In the genomic region with DNA sequence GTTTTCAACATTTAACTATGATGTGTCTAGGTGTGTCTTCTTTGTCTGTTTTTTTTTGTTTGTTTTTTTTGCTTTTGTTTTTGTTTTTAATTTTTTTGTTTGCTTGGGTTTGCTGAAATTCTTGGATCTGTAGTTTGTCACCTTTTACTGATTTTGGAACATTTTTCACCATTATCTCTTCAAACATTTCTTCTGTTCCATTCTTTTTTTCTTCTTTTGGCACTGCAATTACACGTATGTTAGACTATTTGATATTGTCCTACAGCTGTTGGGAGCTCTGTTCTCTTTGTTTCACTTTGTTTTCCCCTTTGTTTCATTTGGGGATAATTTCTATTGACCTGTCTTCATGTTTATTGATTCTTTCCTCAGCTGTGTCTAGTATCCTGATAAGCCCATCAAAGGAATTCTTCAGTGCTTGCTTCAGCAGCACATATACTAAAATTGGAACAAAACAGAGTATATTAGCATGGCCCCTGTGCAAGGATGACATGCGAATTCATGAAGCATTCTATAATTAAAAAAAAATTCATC, we compare ENCODE assay signal across 33 cellular contexts.
DNase-seq lines count a peak whose midpoint lies in the region; ATAC-seq, FAIRE-seq and TF ChIP-seq lines count a peak whose summit lies in the region.
"Had no signal": no experiment of that assay in that cellular context is flagged by ENCODE, and none has a peak within 500 bp of the region (broad histone marks: within the 10 kb centered on the region; RNA-seq: fewer than 3 reads in every experiment).

No MANE protein-coding gene starts in this region.

- in situ Hi-C loops in HepG2 (cut with HindIII; ENCODE audit: extremely low pct_ligation_motif_present, low pct_unique_long_range_greater_than_20kb) = no loop called here

- H3K27ac ChIP-seq in HepG2 (ENCODE audit: extremely low read length, insufficient read depth, low read length) (no peak overlapping the region), right lobe of liver (no peak overlapping the region), HEK293 (ENCODE audit: extremely low read depth, low read depth, low read length) (no peak overlapping the region), endothelial cell of umbilical vein (ENCODE audit: insufficient read depth, low read depth, low read length) (no peak overlapping the region)
- H3K27ac ChIP-seq: 22Rv1; A549; BLaER1; BLaER1 treated with 17β-estradiol and CSF1 and Interleukin-3, amounts not matched to agents 10 nM and 100 nM; C4-2B had no signal

- no peak for TF ChIP-seq EP300 in HepG2 (IDR thresholded peaks at IDR 0.05; ENCODE audit: low read depth in 2 of 2, low read length in 2 of 2)
- no peak for TF ChIP-seq EP300 in HepG2 (CRISPR knock-in tag; IDR thresholded peaks at IDR 0.05; ENCODE audit: borderline replicate concordance)

- H3K9ac ChIP-seq in HepG2 (ENCODE audit: insufficient read depth, low read depth, low read length) (no peak overlapping the region), endothelial cell of umbilical vein (replicated peaks; ENCODE audit: extremely low read depth, insufficient read depth, low read length) (no peak overlapping the region)
- H3K9ac ChIP-seq: BLaER1; BLaER1 treated with 17β-estradiol and CSF1 and Interleukin-3, amounts not matched to agents 10 nM and 100 nM had no signal

- FAIRE-seq in HepG2 (lab: Jason Lieb, UNC) (no peak), endothelial cell of umbilical vein (lab: Jason Lieb, UNC) (peak; percentile 42)
- FAIRE-seq: A204.1, A549, D721Med had no signal

- BruUV-seq in HepG2 (replicated peaks; lab: Mats Ljungman, UMichigan) (no TSS peak), endothelial cell of umbilical vein (replicated peaks; lab: Mats Ljungman, UMichigan) (no TSS peak)

- H2AFZ ChIP-seq in HepG2 (ENCODE audit: low read length) (no peak overlapping the region), endothelial cell of umbilical vein (ENCODE audit: low read depth, low read length) (no peak overlapping the region)

- no peaks in the 10 kb centered on the region for H4K20me1 ChIP-seq in HepG2 (ENCODE audit: insufficient read depth, low read length)
- no peaks in the 10 kb centered on the region for H4K20me1 ChIP-seq in endothelial cell of umbilical vein (replicated peaks; ENCODE audit: control insufficient read depth, extremely low read depth, insufficient read depth, low read length)
- H4K20me1 ChIP-seq: BLaER1; BLaER1 treated with 17β-estradiol and CSF1 and Interleukin-3, amounts not matched to agents 10 nM and 100 nM had no signal

- DNase-seq in HepG2 (ENCODE audit: low spot score) (no peak), right lobe of liver (no peak), endothelial cell of umbilical vein (ENCODE audit: low read depth, low spot score) (no peak), NCI-H1417 treated with DMSO at 0.1 percent for 48 hours (lab: John Stamatoyannopoulos, UW) (no peak)
- DNase-seq: 8988T; ACHN; AML-193; BE2C; C1 segment of cervical spinal cord; Caco-2; Calu3; CD4-positive, alpha-beta memory T cell; CD4-positive, alpha-beta T cell; CD4-positive, CD25-positive, alpha-beta regulatory T cell; CD8-positive, alpha-beta memory T cell; CD8-positive, alpha-beta T cell; COR-L47; DMS 273 treated with DMSO at 0.1 percent for 48 hours; DMS153; DMS53; DMS79; DMS79 treated with DMSO at 0.1 percent for 48 hours; DND-41; EL had no signal

- dilution Hi-C loops in endothelial cell of umbilical vein (cut with MboI; ENCODE audit: extremely low pct_ligation_motif_present, low sequenced_read_pairs) = no loop called here

- WGBS in HepG2 (ENCODE audit: low lambda C conversion rate) = 98% methylated on average over 2 of the region's 2 CpGs
- 97% methylated on average over 2 of the region's 2 CpGs for WGBS in right lobe of liver (ENCODE audit: insufficient coverage, low coverage, low lambda C conversion rate, missing lambda C conversion rate)

- intact Hi-C loops in HepG2 (cut with micrococcal nuclease; ENCODE audit: unreplicated experiment) = no loop called here
- intact Hi-C loops in right lobe of liver (cut with DNase I) = no loop called here
- intact Hi-C loops in endothelial cell of umbilical vein (cut with micrococcal nuclease) = no loop called here

- TF ChIP-seq POLR2A in HepG2 (IDR thresholded peaks at IDR 0.05; ENCODE audit: insufficient read depth in 1 of 2, low read depth in 2 of 2, low read length in 2 of 2) = no peak
- TF ChIP-seq POLR2A in right lobe of liver (IDR thresholded peaks at IDR 0.05) = no peak
- TF ChIP-seq POLR2A in endothelial cell of umbilical vein (IDR thresholded peaks at IDR 0.05; ENCODE audit: low read depth, low read length) = no peak

- H3K36me3 ChIP-seq in HepG2 (replicated peaks in 1 of 2; ENCODE audit: control insufficient read depth in 1 of 2, insufficient read depth in 2 of 2, low read length in 2 of 2) = no peaks in the 10 kb centered on the region; a peak in 3 of 5 replicates
- no peaks in the 10 kb centered on the region for H3K36me3 ChIP-seq in right lobe of liver
- H3K36me3 ChIP-seq in HEK293 (ENCODE audit: control insufficient read depth in 2 of 2, insufficient read depth in 1 of 2, low read length in 2 of 2) = peaks cover 4 to 57% of the 10 kb centered on the region in 2 experiments; a peak in 2 of 3 replicates
- no peaks in the 10 kb centered on the region for H3K36me3 ChIP-seq in endothelial cell of umbilical vein (ENCODE audit: control insufficient read depth in 2 of 2, extremely low read depth in 1 of 2, insufficient read depth in 2 of 2, low read length in 2 of 2)
- H3K36me3 ChIP-seq: BE2C; BLaER1; BLaER1 treated with 17β-estradiol and CSF1 and Interleukin-3, amounts not matched to agents 10 nM and 100 nM had no signal

- H3K4me3 ChIP-seq in HepG2 (replicated peaks in 1 of 3; ENCODE audit: insufficient read depth in 1 of 3, low read depth in 2 of 3, low read length in 3 of 3) (no peak overlapping the region), right lobe of liver (no peak overlapping the region), HEK293 (ENCODE audit: low read depth, low read length) (no peak overlapping the region), endothelial cell of umbilical vein (replicated peaks in 1 of 3; ENCODE audit: insufficient read depth in 1 of 3, low read depth in 1 of 3, low read length in 3 of 3) (no peak overlapping the region)
- H3K4me3 ChIP-seq: A549; BLaER1; BLaER1 treated with 17β-estradiol and CSF1 and Interleukin-3, amounts not matched to agents 10 nM and 100 nM had no signal

- H3K4me1 ChIP-seq in HepG2 (ENCODE audit: insufficient read depth, low read length) (peaks cover 16% of the 10 kb centered on the region; the same call in 1 of the 2 replicates), right lobe of liver (peaks cover 0 to 16% (median 7%) of the 10 kb centered on the region in 4 donors), HEK293 (ENCODE audit: control insufficient read depth, insufficient read depth, low read length) (no peaks in the 10 kb centered on the region; the same call in 1 of the 2 replicates), endothelial cell of umbilical vein (ENCODE audit: control insufficient read depth, extremely low read depth, insufficient read depth, low read length) (no peaks in the 10 kb centered on the region)
- H3K4me1 ChIP-seq: A549, BLaER1, Caco-2 had no signal

- no peak for TF ChIP-seq RAD21 in HepG2 (CRISPR knock-in tag; IDR thresholded peaks at IDR 0.05)

- H3K9me3 ChIP-seq in HepG2 (ENCODE audit: low read length) = no peaks in the 10 kb centered on the region; the same call in 1 of the 2 replicates
- H3K9me3 ChIP-seq in right lobe of liver = no peaks in the 10 kb centered on the region
- no peaks in the 10 kb centered on the region for H3K9me3 ChIP-seq in HEK293 (ENCODE audit: control insufficient read depth, insufficient read depth, low read depth, low read length)
- H3K9me3 ChIP-seq in endothelial cell of umbilical vein (replicated peaks; ENCODE audit: control insufficient read depth, insufficient read depth, low read length) = no peaks in the 10 kb centered on the region
- H3K9me3 ChIP-seq: A549, BE2C, Caco-2 had no signal

- no peak overlapping the region for H3K4me2 ChIP-seq in HepG2 (ENCODE audit: low read depth, low read length)
- no peak overlapping the region for H3K4me2 ChIP-seq in endothelial cell of umbilical vein (ENCODE audit: insufficient read depth, low read length)
- H3K4me2 ChIP-seq: A549; BLaER1; BLaER1 treated with 17β-estradiol and CSF1 and Interleukin-3, amounts not matched to agents 10 nM and 100 nM had no signal

- POLR2A ChIA-PET in HepG2 (lab: Yijun Ruan, JAX) (no interaction called here), HEK293 (lab: Yijun Ruan, JAX) (no interaction called here), endothelial cell of umbilical vein (lab: Charles Lee) (no interaction called here)

- H3K79me2 ChIP-seq in HepG2 (ENCODE audit: insufficient read depth, low read length) (no peaks in the 10 kb centered on the region), endothelial cell of umbilical vein (ENCODE audit: control insufficient read depth, insufficient read depth, low read length) (no peaks in the 10 kb centered on the region)

- no peak for ATAC-seq in HepG2
- ATAC-seq in right lobe of liver = no peak
- no peak for ATAC-seq in GM21360 (IDR thresholded peaks at IDR 0.05; ENCODE audit: unreplicated experiment)
- ATAC-seq: A549; CD8-positive, alpha-beta T cell had no signal

- H3K9me1 ChIP-seq in endothelial cell of umbilical vein (replicated peaks; ENCODE audit: control insufficient read depth, extremely low read depth, insufficient read depth, low read length) = no peaks in the 10 kb centered on the region

- TF ChIP-seq CTCF in HepG2 (CRISPR knock-in tag; IDR thresholded peaks at IDR 0.05) = no peak
- TF ChIP-seq CTCF in right lobe of liver (IDR thresholded peaks at IDR 0.05) = no peak
- TF ChIP-seq CTCF in HEK293 (tag by site-specific recombination; IDR thresholded peaks at IDR 0.05) = no peak
- TF ChIP-seq CTCF in endothelial cell of umbilical vein (IDR thresholded peaks at IDR 0.05; ENCODE audit: extremely low read depth in 1 of 2, insufficient read depth in 1 of 2, low read depth in 1 of 2, low read length in 2 of 2) = no peak

- CTCF ChIA-PET in HepG2 (lab: Yijun Ruan, JAX; ENCODE audit: low intra/inter-chr PET ratio, low total read pairs) (no interaction called here), HEK293 (lab: Yijun Ruan, JAX) (interaction anchor here (0.7 to 2.1 kb wide), 2 partner anchors 20 to 607 kb away, joined by 3 to 7 read pairs; no protein-coding TSS in a partner anchor), endothelial cell of umbilical vein (lab: Charles Lee) (no interaction called here)

- H3K27me3 ChIP-seq in HepG2 (ENCODE audit: control insufficient read depth in 1 of 2, insufficient read depth in 2 of 2, low read length in 2 of 2) (no peaks in the 10 kb centered on the region), right lobe of liver (no peaks in the 10 kb centered on the region), endothelial cell of umbilical vein (ENCODE audit: control insufficient read depth in 2 of 2, insufficient read depth in 2 of 2, low read length in 2 of 2) (peaks cover 4% of the 10 kb centered on the region in 2 experiments)
- H3K27me3 ChIP-seq: BE2C had no signal

TF ChIP-seq in HEK293, 187 proteins besides CTCF, POLR2A, EP300 and RAD21:
- TF ChIP-seq KLF1 (tag by site-specific recombination; IDR thresholded peaks at IDR 0.05) (no peak), ZNF133 (tag by site-specific recombination; IDR thresholded peaks at IDR 0.05) (peak; percentile 99)

TF ChIP-seq in endothelial cell of umbilical vein, 7 proteins besides CTCF, POLR2A, EP300 and RAD21 (continues in another document):
- TF ChIP-seq JUN (IDR thresholded peaks at IDR 0.05; ENCODE audit: borderline replicate concordance, insufficient read depth, insufficient read length, low read depth) = no peak
